2 cellular contexts compared by ENCODE assay signal in the genomic region with DNA sequence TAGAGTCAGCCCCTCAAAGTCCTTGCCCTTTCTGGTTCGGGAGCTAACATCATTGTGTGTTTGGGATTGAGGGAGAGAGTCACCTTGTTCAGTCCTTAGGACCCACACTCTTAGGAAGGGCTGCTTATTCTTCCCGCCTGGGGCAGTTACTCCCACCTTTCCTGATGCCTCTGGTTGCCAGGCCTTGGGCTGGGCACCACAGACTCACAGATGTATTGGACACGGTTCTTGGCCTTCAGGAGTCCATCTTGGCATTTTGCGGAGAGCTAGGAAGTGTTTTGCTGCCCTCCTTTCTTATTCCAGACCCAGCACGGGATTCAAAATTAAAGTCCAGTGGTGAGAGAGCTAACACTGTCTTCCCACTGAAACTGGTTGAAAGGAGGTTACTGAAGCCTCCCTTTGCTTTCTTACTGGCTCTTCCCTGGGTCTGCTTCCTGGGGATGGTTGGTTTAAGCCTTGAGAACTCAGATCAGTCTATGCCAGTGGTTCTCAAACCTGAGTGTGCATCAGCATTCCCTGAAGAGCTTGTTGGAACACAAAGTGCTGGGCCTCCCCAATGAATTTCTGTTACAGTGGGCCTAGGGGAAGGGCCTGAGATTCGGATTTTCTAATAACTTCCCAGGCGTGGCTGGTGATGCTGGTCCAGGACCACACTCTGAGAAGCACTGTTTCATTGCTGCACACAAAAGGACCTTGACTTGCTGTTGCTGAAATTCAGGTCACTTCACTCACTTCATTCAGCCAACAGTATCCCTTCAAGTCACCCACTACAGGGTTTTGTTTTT.
TF ChIP-seq lines count a peak whose summit lies in the region.

No MANE protein-coding gene starts in this region.

TF ChIP-seq in HEK293, 187 proteins besides CTCF, POLR2A, EP300 and RAD21:
- TF ChIP-seq ZNF501 (tag by site-specific recombination; IDR thresholded peaks at IDR 0.05), result no peak
- TF ChIP-seq ZNF335 (tag by site-specific recombination; conservative IDR thresholded peaks at IDR 0.05), result peak; percentile 40
- TF ChIP-seq ZNF341 (tag by site-specific recombination; IDR thresholded peaks at IDR 0.05; ENCODE audit: low read depth), result peak; percentile 51

TF ChIP-seq in GM12878, 131 proteins besides CTCF, POLR2A, EP300 and RAD21:
- TF ChIP-seq ZNF217 (IDR thresholded peaks at IDR 0.05) (no peak), SPI1 (IDR thresholded peaks at IDR 0.05; ENCODE audit: borderline replicate concordance, insufficient read depth, low read depth, low read length) (no peak), MTA3 (IDR thresholded peaks at IDR 0.05; ENCODE audit: borderline replicate concordance, low read length) (no peak), HDAC2 (IDR thresholded peaks at IDR 0.05) (no peak)
- TF ChIP-seq, protein P1, sequence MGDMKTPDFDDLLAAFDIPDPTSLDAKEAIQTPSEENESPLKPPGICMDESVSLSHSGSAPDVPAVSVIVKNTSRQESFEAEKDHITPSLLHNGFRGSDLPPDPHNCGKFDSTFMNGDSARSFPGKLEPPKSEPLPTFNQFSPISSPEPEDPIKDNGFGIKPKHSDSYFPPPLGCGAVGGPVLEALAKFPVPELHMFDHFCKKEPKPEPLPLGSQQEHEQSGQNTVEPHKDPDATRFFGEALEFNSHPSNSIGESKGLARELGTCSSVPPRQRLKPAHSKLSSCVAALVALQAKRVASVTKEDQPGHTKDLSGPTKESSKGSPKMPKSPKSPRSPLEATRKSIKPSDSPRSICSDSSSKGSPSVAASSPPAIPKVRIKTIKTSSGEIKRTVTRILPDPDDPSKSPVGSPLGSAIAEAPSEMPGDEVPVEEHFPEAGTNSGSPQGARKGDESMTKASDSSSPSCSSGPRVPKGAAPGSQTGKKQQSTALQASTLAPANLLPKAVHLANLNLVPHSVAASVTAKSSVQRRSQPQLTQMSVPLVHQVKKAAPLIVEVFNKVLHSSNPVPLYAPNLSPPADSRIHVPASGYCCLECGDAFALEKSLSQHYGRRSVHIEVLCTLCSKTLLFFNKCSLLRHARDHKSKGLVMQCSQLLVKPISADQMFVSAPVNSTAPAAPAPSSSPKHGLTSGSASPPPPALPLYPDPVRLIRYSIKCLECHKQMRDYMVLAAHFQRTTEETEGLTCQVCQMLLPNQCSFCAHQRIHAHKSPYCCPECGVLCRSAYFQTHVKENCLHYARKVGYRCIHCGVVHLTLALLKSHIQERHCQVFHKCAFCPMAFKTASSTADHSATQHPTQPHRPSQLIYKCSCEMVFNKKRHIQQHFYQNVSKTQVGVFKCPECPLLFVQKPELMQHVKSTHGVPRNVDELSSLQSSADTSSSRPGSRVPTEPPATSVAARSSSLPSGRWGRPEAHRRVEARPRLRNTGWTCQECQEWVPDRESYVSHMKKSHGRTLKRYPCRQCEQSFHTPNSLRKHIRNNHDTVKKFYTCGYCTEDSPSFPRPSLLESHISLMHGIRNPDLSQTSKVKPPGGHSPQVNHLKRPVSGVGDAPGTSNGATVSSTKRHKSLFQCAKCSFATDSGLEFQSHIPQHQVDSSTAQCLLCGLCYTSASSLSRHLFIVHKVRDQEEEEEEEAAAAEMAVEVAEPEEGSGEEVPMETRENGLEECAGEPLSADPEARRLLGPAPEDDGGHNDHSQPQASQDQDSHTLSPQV (IDR thresholded peaks at IDR 0.05), result no peak
TF ChIP-seq in GM12878: peak in this region for 0.
